Comparison of ENCODE assay signal across 8 cellular contexts in genomic region chr3:197734667-197735318, GRCh38. TPM values are rescaled to one million over a fixed set of nuclear protein-coding genes. Genes with fewer than 3 reads are reported as not detected.
DNase-seq lines count a peak whose midpoint lies in the region; ATAC-seq and TF ChIP-seq lines count a peak whose summit lies in the region.

No MANE protein-coding gene starts in this region.

- DNase-seq in Karpas-422 (peak; percentile 97), fibroblast of lung (ENCODE audit: low read depth in 2 of 2) (no peak), cerebellar cortex (ENCODE audit: low spot score) (no peak), sigmoid colon (no peak), iPS-NIHi7 (ENCODE audit: extremely low spot score) (no peak), brain microvascular endothelial cell (no peak)

- H3K4me1 ChIP-seq in Karpas-422 (ENCODE audit: low read length) = peaks cover 42% of the 10 kb centered on the region
- H3K4me1 ChIP-seq in fibroblast of lung (ENCODE audit: control insufficient read depth, extremely low read depth, insufficient read depth, low read length) = peaks cover 6% of the 10 kb centered on the region
- H3K4me1 ChIP-seq in sigmoid colon = peaks cover 0 to 22% (median 22%) of the 10 kb centered on the region in 4 donors

- peak overlapping the region; percentile 81 for H3K4me2 ChIP-seq in Karpas-422 (ENCODE audit: low read depth, low read length, poor library complexity, severe bottlenecking)
- H3K4me2 ChIP-seq in fibroblast of lung (ENCODE audit: extremely low read depth, insufficient read depth, low read length) = peak overlapping the region; percentile 25

- peak overlapping the region; percentile 95 for H3K27ac ChIP-seq in Karpas-422 (ENCODE audit: low read length)
- H3K27ac ChIP-seq in fibroblast of lung (ENCODE audit: insufficient read depth, low read length) = no peak overlapping the region
- H3K27ac ChIP-seq in sigmoid colon = peak overlapping the region in 2 of 4 donors; percentile 86 to 95
- no peak overlapping the region for H3K27ac ChIP-seq in brain microvascular endothelial cell

- H3K9me3 ChIP-seq in Karpas-422 (ENCODE audit: low read length) (no peaks in the 10 kb centered on the region), fibroblast of lung (ENCODE audit: control insufficient read depth, insufficient read depth, low read depth, low read length) (no peaks in the 10 kb centered on the region), sigmoid colon (no peaks in the 10 kb centered on the region)

- WGBS in sigmoid colon, 2 donors = 57 to 83% methylated on average over 7 of the region's 7 CpGs

- H3K79me2 ChIP-seq in Karpas-422 (ENCODE audit: low read length) = peaks cover 69% of the 10 kb centered on the region
- H3K79me2 ChIP-seq in fibroblast of lung (ENCODE audit: control insufficient read depth, insufficient read depth, low read length) = peaks cover 35% of the 10 kb centered on the region

- H3K27me3 ChIP-seq in Karpas-422 (ENCODE audit: low read length) (no peaks in the 10 kb centered on the region), fibroblast of lung (ENCODE audit: control insufficient read depth, insufficient read depth, low read length) (no peaks in the 10 kb centered on the region), sigmoid colon (no peaks in the 10 kb centered on the region), brain microvascular endothelial cell (replicated peaks) (no peaks in the 10 kb centered on the region)

- no peak for TF ChIP-seq CTCF in GM12875 (IDR thresholded peaks at IDR 0.05; ENCODE audit: borderline replicate concordance, insufficient read depth, low read depth, low read length)
- TF ChIP-seq CTCF in fibroblast of lung (conservative IDR thresholded peaks at IDR 0.05 in 1 of 2, IDR thresholded peaks at IDR 0.05 in 1 of 2; ENCODE audit: low read depth in 1 of 2, low read length in 2 of 2) = no peak
- no peak for TF ChIP-seq CTCF in sigmoid colon (IDR thresholded peaks at IDR 0.05)
- no peak for TF ChIP-seq CTCF in brain microvascular endothelial cell (IDR thresholded peaks at IDR 0.05; ENCODE audit: low read depth, low read length, missing control alignments)

- TF ChIP-seq EP300 in sigmoid colon (IDR thresholded peaks at IDR 0.05) = no peak

- H2AFZ ChIP-seq in Karpas-422 (ENCODE audit: low read length) (no peak overlapping the region), fibroblast of lung (ENCODE audit: low read length) (no peak overlapping the region)

- TF ChIP-seq POLR2A in sigmoid colon (IDR thresholded peaks at IDR 0.05) = no peak

- in situ Hi-C loops in brain microvascular endothelial cell (cut with HindIII; ENCODE audit: low pct_ligation_motif_present, low sequenced_read_pairs) = no loop called here

- no peaks in the 10 kb centered on the region for H4K20me1 ChIP-seq in Karpas-422 (ENCODE audit: insufficient read depth, low read depth, low read length)
- H4K20me1 ChIP-seq in fibroblast of lung (ENCODE audit: control insufficient read depth, extremely low read depth, insufficient read depth, low read length) = no peaks in the 10 kb centered on the region

- peak overlapping the region; percentile 94 for H3K4me3 ChIP-seq in GM12875 (ENCODE audit: low read depth, low read length)
- H3K4me3 ChIP-seq in Karpas-422 (ENCODE audit: low read length) = peak overlapping the region; percentile 89
- H3K4me3 ChIP-seq in fibroblast of lung (replicated peaks in 1 of 4; ENCODE audit: control extremely low read depth in 1 of 4, insufficient read depth in 1 of 4, low read depth in 3 of 4, low read length in 4 of 4) = no peak overlapping the region
- no peak overlapping the region for H3K4me3 ChIP-seq in sigmoid colon
- no peak overlapping the region for H3K4me3 ChIP-seq in brain microvascular endothelial cell (ENCODE audit: low read depth, low read length)

- H3K9ac ChIP-seq in Karpas-422 (ENCODE audit: low read length) = peak overlapping the region; percentile 92
- no peak overlapping the region for H3K9ac ChIP-seq in fibroblast of lung (ENCODE audit: insufficient read depth, low read length)

- H3K9me2 ChIP-seq in Karpas-422 (replicated peaks; ENCODE audit: insufficient read depth, low read length) = no peaks in the 10 kb centered on the region

- H3K36me3 ChIP-seq in Karpas-422 (ENCODE audit: insufficient read depth, low read length) (peaks cover 23% of the 10 kb centered on the region), fibroblast of lung (ENCODE audit: control insufficient read depth, insufficient read depth, low read length) (no peaks in the 10 kb centered on the region), sigmoid colon (no peaks in the 10 kb centered on the region), brain microvascular endothelial cell (replicated peaks) (no peaks in the 10 kb centered on the region)

- intact Hi-C loops in sigmoid colon (cut with DNase I) = no loop called here

- peak; percentile 48 for ATAC-seq in GM21447 (IDR thresholded peaks at IDR 0.05; ENCODE audit: unreplicated experiment)

RNA-seq across cellular contexts. Expression of gene RUBCN, which starts 1.9 kb away (rescaled TPM):
- 87.0 and 128 TPM in 2 replicates for total RNA-seq in Karpas-422 (2014; rRNA removed; shearing (Covaris generic); ENCODE audit: low replicate concordance)
- total RNA-seq in fibroblast of lung = 7.7 and 13.0 TPM in 2 replicates
- polyA plus RNA-seq in fibroblast of lung = 15.2 and 22.3 TPM in 2 replicates
- 12.4 and 15.8 TPM in 2 replicates for polyA plus RNA-seq in fibroblast of lung (2012)
- polyA minus RNA-seq in fibroblast of lung (ENCODE audit: low replicate concordance) = 45.3 and 60.0 TPM in 2 replicates
- total RNA-seq in sigmoid colon = 10 to 100 TPM; 35.2 to 41.8 (median 36.6) TPM
- polyA plus RNA-seq in sigmoid colon = 10 to 100 TPM in 1 of 3 donors, 1 to 10 TPM in 2; 2.4 to 20.4 (median 5.5) TPM

RNA-seq across cellular contexts. Expression of gene FYTTD1, which starts 14.9 kb away (rescaled TPM):
- 145 and 204 TPM in 2 replicates for total RNA-seq in Karpas-422 (2014; rRNA removed; shearing (Covaris generic); ENCODE audit: low replicate concordance)
- total RNA-seq in fibroblast of lung = 32.6 and 44.3 TPM in 2 replicates
- polyA plus RNA-seq in fibroblast of lung = 38.9 and 63.4 TPM in 2 replicates
- polyA plus RNA-seq in fibroblast of lung (2012) = 40.6 and 52.5 TPM in 2 replicates
- 6.1 and 6.2 TPM in 2 replicates for polyA minus RNA-seq in fibroblast of lung (ENCODE audit: low replicate concordance)
- total RNA-seq in sigmoid colon = 10 to 100 TPM; 46.4 to 63.9 (median 51.8) TPM
- 10 to 100 TPM; 11.4 to 15.7 (median 13.2) TPM for polyA plus RNA-seq in sigmoid colon

RNA-seq across cellular contexts. Expression of gene LRCH3, which starts 56.3 kb away (rescaled TPM):
- total RNA-seq in Karpas-422 (2014; rRNA removed; shearing (Covaris generic); ENCODE audit: low replicate concordance) = 107 and 164 TPM in 2 replicates
- 57.5 and 87.2 TPM in 2 replicates for total RNA-seq in fibroblast of lung
- 42.9 and 70.9 TPM in 2 replicates for polyA plus RNA-seq in fibroblast of lung
- polyA plus RNA-seq in fibroblast of lung (2012) = 27.1 and 29.6 TPM in 2 replicates
- polyA minus RNA-seq in fibroblast of lung (ENCODE audit: low replicate concordance) = 73.5 and 141 TPM in 2 replicates
- 100 to 1,000 TPM in 1 of 4 donors, 10 to 100 TPM in 3; 44.7 to 154 (median 49.4) TPM for total RNA-seq in sigmoid colon
- polyA plus RNA-seq in sigmoid colon = 10 to 100 TPM in 1 of 3 donors, 1 to 10 TPM in 2; 4.8 to 15.7 (median 5.5) TPM

Comparison
In these comparisons a context has a peak if more than half of its experiments do, and no peak if none do; other contexts are left out.
1. H3K4me3 ChIP-seq: peak in GM12875 (single experiment) and Karpas-422 (single experiment); none in fibroblast of lung (0 of 4), sigmoid colon (0 of 4) and brain microvascular endothelial cell (single experiment).